Comparison of ENCODE assay signal across 5 cellular contexts in the genomic region with DNA sequence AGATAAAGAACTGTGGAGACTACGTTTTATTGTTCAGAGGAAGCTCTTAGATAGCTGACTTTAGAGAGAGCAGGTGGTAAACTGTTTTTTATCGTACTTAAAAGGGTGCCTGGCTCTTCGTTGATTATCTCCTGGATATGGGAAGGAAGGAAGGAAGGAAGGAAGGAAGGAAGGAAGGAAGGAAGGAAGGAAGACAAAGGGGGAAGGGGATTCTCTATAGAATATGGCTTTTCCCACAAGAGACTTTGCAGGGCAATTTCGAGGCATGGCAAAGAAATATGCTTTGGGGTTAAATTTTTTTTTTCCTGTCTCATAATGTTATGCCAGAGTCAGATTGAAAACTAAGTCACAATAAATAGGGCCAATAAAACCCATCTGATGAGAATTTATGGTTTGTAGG.
"Had no signal": no experiment of that assay in that cellular context is flagged by ENCODE, and none has a peak within 500 bp of the region (broad histone marks: within the 10 kb centered on the region; RNA-seq: fewer than 3 reads in every experiment).

No MANE protein-coding gene starts in this region.

- H3K4me1 Mint-ChIP-seq: IgD-negative memory B cell had no signal

- H3K9me3 Mint-ChIP-seq: IgD-negative memory B cell had no signal

- DNase-seq: IMR-90, KBM-7 had no signal

- H3K36me3 Mint-ChIP-seq: IgD-negative memory B cell had no signal

- H3K27ac Mint-ChIP-seq: IgD-negative memory B cell had no signal

- H3K4me3 ChIP-seq: K562 had no signal

- H3K27ac ChIP-seq: HL-60 had no signal

- H3K4me3 Mint-ChIP-seq: IgD-negative memory B cell had no signal
